9 cellular contexts compared by ENCODE assay signal in the genomic region with DNA sequence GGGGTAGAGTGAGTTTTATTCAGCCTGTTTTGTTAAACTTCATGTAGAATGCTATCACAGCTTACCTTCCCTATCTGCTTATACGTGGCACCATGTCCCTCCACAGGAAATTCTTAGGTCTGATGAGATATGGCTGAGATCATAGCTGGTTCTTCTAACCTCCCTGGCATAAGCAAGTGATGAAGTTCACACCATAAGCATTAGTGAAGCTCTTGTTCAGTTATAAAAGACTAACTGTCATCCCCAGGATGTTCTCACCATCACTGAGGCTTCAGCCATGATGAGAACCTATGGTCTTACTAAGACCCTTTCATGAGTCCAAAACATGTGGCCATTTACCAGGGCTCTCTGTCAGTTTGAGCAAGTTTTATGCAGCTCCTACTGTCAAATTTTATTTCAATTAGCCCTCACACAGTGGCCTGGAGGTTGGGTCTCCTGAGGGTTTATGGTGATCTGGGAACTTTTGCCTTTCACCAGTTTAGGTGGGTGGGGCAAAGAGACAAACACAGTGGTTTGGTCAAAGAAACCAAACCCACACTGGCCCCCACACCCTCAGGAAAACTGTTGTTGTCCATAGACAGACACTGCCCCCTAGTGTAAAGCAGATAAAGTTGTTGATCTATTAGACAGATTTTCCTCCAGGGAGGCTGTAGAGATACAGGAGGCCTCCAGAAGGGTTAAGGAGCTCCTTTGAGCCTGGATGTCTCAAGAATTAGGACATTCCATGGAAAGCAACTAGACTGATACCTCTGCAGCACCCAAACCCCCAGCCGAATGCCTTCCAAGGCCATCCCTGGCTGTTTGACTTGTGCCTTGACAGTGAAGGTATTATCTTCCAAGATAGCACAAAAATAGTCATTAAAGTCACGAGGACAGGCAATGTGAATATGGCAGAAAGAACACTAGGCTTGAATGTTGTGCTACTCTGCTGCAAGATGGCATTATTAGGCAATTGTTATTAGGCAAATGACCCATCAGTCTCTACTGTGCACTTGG.
DNase-seq lines count a peak whose midpoint lies in the region; ATAC-seq lines count a peak whose summit lies in the region.
"Had no signal": no experiment of that assay in that cellular context is flagged by ENCODE, and none has a peak within 500 bp of the region (broad histone marks: within the 10 kb centered on the region; RNA-seq: fewer than 3 reads in every experiment).

No MANE protein-coding gene starts in this region.

- H3K27ac Mint-ChIP-seq in activated T-cell treated with anti-CD3 and anti-CD28 coated beads, Interleukin-2, amount 50 U/mL, for 24 hours, result no peak overlapping the region
- H3K27ac Mint-ChIP-seq in effector memory CD8-positive, alpha-beta T cell, result peak overlapping the region in 1 of 2 donors; percentile 23
- peak overlapping the region; percentile 38 for H3K27ac Mint-ChIP-seq in memory B cell
- H3K27ac Mint-ChIP-seq: activated naive CD8-positive, alpha-beta T cell had no signal

- H3K4me1 Mint-ChIP-seq in activated T-cell treated with anti-CD3 and anti-CD28 coated beads, Interleukin-2, amount 50 U/mL, for 24 hours (ENCODE audit: low read depth), result peaks cover 5% of the 10 kb centered on the region
- H3K4me1 Mint-ChIP-seq in effector memory CD8-positive, alpha-beta T cell (ENCODE audit: low read depth in 2 of 2), result peaks cover 0 to 9% of the 10 kb centered on the region in 2 donors
- H3K4me1 Mint-ChIP-seq in memory B cell, result peaks cover 32% of the 10 kb centered on the region

- H3K36me3 Mint-ChIP-seq in activated T-cell treated with anti-CD3 and anti-CD28 coated beads, Interleukin-2, amount 50 U/mL, for 24 hours (ENCODE audit: low read depth), result no peaks in the 10 kb centered on the region
- H3K36me3 Mint-ChIP-seq in effector memory CD8-positive, alpha-beta T cell (ENCODE audit: insufficient read depth), result no peaks in the 10 kb centered on the region
- H3K36me3 Mint-ChIP-seq in memory B cell, result peaks cover 4% of the 10 kb centered on the region
- H3K36me3 Mint-ChIP-seq: activated naive CD8-positive, alpha-beta T cell had no signal

- H3K27me3 Mint-ChIP-seq in activated T-cell treated with anti-CD3 and anti-CD28 coated beads, Interleukin-2, amount 50 U/mL, for 24 hours, result peaks cover 32% of the 10 kb centered on the region
- H3K27me3 Mint-ChIP-seq in effector memory CD8-positive, alpha-beta T cell, result peaks cover 0 to 15% of the 10 kb centered on the region in 2 donors
- no peaks in the 10 kb centered on the region for H3K27me3 Mint-ChIP-seq in memory B cell

- ATAC-seq in effector memory CD8-positive, alpha-beta T cell (replicated peaks), result peak; percentile 54
- ATAC-seq in memory B cell (ENCODE audit: low read depth), result peak; percentile 42
- no peak for ATAC-seq in HG02852 (IDR thresholded peaks at IDR 0.05; ENCODE audit: unreplicated experiment)
- ATAC-seq in HG02840 (IDR thresholded peaks at IDR 0.05; ENCODE audit: low FRiP score, unreplicated experiment), result no peak

- no peaks in the 10 kb centered on the region for H3K9me3 Mint-ChIP-seq in activated T-cell treated with anti-CD3 and anti-CD28 coated beads, Interleukin-2, amount 50 U/mL, for 24 hours
- H3K9me3 Mint-ChIP-seq in effector memory CD8-positive, alpha-beta T cell, result no peaks in the 10 kb centered on the region
- no peaks in the 10 kb centered on the region for H3K9me3 Mint-ChIP-seq in memory B cell

- H3K4me3 Mint-ChIP-seq in activated T-cell treated with anti-CD3 and anti-CD28 coated beads, Interleukin-2, amount 50 U/mL, for 24 hours, result no peak overlapping the region
- no peak overlapping the region for H3K4me3 Mint-ChIP-seq in effector memory CD8-positive, alpha-beta T cell
- H3K4me3 Mint-ChIP-seq in memory B cell, result no peak overlapping the region
- H3K4me3 Mint-ChIP-seq: activated naive CD8-positive, alpha-beta T cell had no signal

- peak; percentile 31 for DNase-seq in activated T-cell treated with anti-CD3 and anti-CD28 coated beads, Interleukin-2, amount 50 U/mL, for 24 hours
- DNase-seq in activated T-cell treated with anti-CD3 and anti-CD28 coated beads, Interleukin-2, amount 50 U/mL, for 1 hour, result no peak
- DNase-seq in HS-5 (ENCODE audit: low read depth), result peak; percentile 20
- DNase-seq in RKO (ENCODE audit: low spot score), result peak; percentile 65
- DNase-seq in effector memory CD8-positive, alpha-beta T cell, result peak in 2 of 3 experiments; percentile 3 to 10
- peak; percentile 15 to 50 for DNase-seq in memory B cell (ENCODE audit: low spot score in 2 of 2)

Comparison
In these comparisons a context has a peak if more than half of its experiments do, and no peak if none do; other contexts are left out.
1. ATAC-seq: peak in effector memory CD8-positive, alpha-beta T cell (single experiment) and memory B cell (single experiment); none in HG02852 (single experiment) and HG02840 (single experiment).